18 cellular contexts compared by ENCODE assay signal in genomic region chr11:44002191-44003093, GRCh38. TPM values are rescaled to one million over a fixed set of nuclear protein-coding genes. Genes with fewer than 3 reads are reported as not detected.
DNase-seq lines count a peak whose midpoint lies in the region; ATAC-seq, FAIRE-seq and TF ChIP-seq lines count a peak whose summit lies in the region.
"Had no signal": no experiment of that assay in that cellular context is flagged by ENCODE, and none has a peak within 500 bp of the region (broad histone marks: within the 10 kb centered on the region; RNA-seq: fewer than 3 reads in every experiment).

No MANE protein-coding gene starts in this region.

- no peak overlapping the region for H3K4me2 ChIP-seq in HepG2 (ENCODE audit: low read depth, low read length)
- no peak overlapping the region for H3K4me2 ChIP-seq in osteoblast (ENCODE audit: insufficient read depth, low read length)

- no peak overlapping the region for H3K27ac ChIP-seq in right atrium auricular region
- no peak overlapping the region for H3K27ac ChIP-seq in HepG2 (ENCODE audit: extremely low read length, insufficient read depth, low read length)
- H3K27ac ChIP-seq in osteoblast (ENCODE audit: low read depth, low read length) = no peak overlapping the region
- H3K27ac ChIP-seq: C4-2B had no signal

- in situ Hi-C loops in HepG2 (cut with HindIII; ENCODE audit: extremely low pct_ligation_motif_present, low pct_unique_long_range_greater_than_20kb) = no loop called here

- no peaks in the 10 kb centered on the region for H3K36me3 ChIP-seq in right atrium auricular region
- no peaks in the 10 kb centered on the region for H3K36me3 ChIP-seq in HepG2 (replicated peaks in 1 of 2; ENCODE audit: control insufficient read depth in 1 of 2, insufficient read depth in 2 of 2, low read length in 2 of 2)
- no peaks in the 10 kb centered on the region for H3K36me3 ChIP-seq in osteoblast (ENCODE audit: insufficient read depth, low read length)

- TF ChIP-seq POLR2A in HepG2 (IDR thresholded peaks at IDR 0.05; ENCODE audit: insufficient read depth in 1 of 2, low read depth in 2 of 2, low read length in 2 of 2) = no peak

- H3K4me3 ChIP-seq in right atrium auricular region (no peak overlapping the region), HepG2 (replicated peaks in 1 of 3; ENCODE audit: insufficient read depth in 1 of 3, low read depth in 2 of 3, low read length in 3 of 3) (no peak overlapping the region), osteoblast (ENCODE audit: insufficient read depth, low read length) (no peak overlapping the region)

- FAIRE-seq in HepG2 (lab: Jason Lieb, UNC) = no peak
- FAIRE-seq: GM18507, HTR-8/SVneo had no signal

- H3K9ac ChIP-seq in HepG2 (ENCODE audit: insufficient read depth, low read depth, low read length) = no peak overlapping the region

- H3K9me3 ChIP-seq in right atrium auricular region (no peaks in the 10 kb centered on the region), HepG2 (ENCODE audit: low read length) (no peaks in the 10 kb centered on the region), osteoblast (ENCODE audit: low read depth, low read length) (no peaks in the 10 kb centered on the region)
- H3K9me3 ChIP-seq: Caco-2 had no signal

- H2AFZ ChIP-seq in HepG2 (ENCODE audit: low read length) (no peak overlapping the region), osteoblast (ENCODE audit: low read length) (no peak overlapping the region)

- no peaks in the 10 kb centered on the region for H3K27me3 ChIP-seq in right atrium auricular region
- peaks cover 0 to 35% of the 10 kb centered on the region in 2 experiments; a peak in 4 of 5 replicates for H3K27me3 ChIP-seq in HepG2 (ENCODE audit: control insufficient read depth in 1 of 2, insufficient read depth in 2 of 2, low read length in 2 of 2)
- no peaks in the 10 kb centered on the region for H3K27me3 ChIP-seq in osteoblast (ENCODE audit: insufficient read depth, low read length)

- no peak for TF ChIP-seq RAD21 in HepG2 (CRISPR knock-in tag; IDR thresholded peaks at IDR 0.05)

- no peaks in the 10 kb centered on the region for H3K79me2 ChIP-seq in HepG2 (ENCODE audit: insufficient read depth, low read length)
- no peaks in the 10 kb centered on the region for H3K79me2 ChIP-seq in osteoblast (ENCODE audit: insufficient read depth, low read length)

- POLR2A ChIA-PET in HepG2 (lab: Yijun Ruan, JAX) = no interaction called here

- intact Hi-C loops in Right ventricle myocardium inferior (cut with DNase I) = no loop called here
- intact Hi-C loops in HepG2 (cut with micrococcal nuclease; ENCODE audit: unreplicated experiment) = no loop called here

- no TSS peak for BruUV-seq in HepG2 (replicated peaks; lab: Mats Ljungman, UMichigan)

- ATAC-seq in Right ventricle myocardium inferior (no peak), HepG2 (no peak), HG03432 (IDR thresholded peaks at IDR 0.05; ENCODE audit: unreplicated experiment) (no peak)

- WGBS in HepG2 (ENCODE audit: low lambda C conversion rate) = 40% methylated on average over 11 of the region's 18 CpGs

- CTCF ChIA-PET in HepG2 (lab: Yijun Ruan, JAX; ENCODE audit: low intra/inter-chr PET ratio, low total read pairs) = no interaction called here

- H4K20me1 ChIP-seq in HepG2 (ENCODE audit: insufficient read depth, low read length) = no peaks in the 10 kb centered on the region
- no peaks in the 10 kb centered on the region for H4K20me1 ChIP-seq in osteoblast (ENCODE audit: insufficient read depth, low read length)

- TF ChIP-seq CTCF in right atrium auricular region (IDR thresholded peaks at IDR 0.05) (no peak), HepG2 (CRISPR knock-in tag; IDR thresholded peaks at IDR 0.05) (no peak), osteoblast (IDR thresholded peaks at IDR 0.05; ENCODE audit: extremely low read depth, low read depth, low read length) (no peak)

- DNase-seq in right atrium auricular region (ENCODE audit: low spot score) (peak; percentile 30), Right ventricle myocardium inferior (ENCODE audit: missing footprints) (no peak), HepG2 (ENCODE audit: low spot score) (no peak), osteoblast (ENCODE audit: insufficient read length, low spot score, missing footprints) (peak; percentile 42), NCI-H2081 (lab: John Stamatoyannopoulos, UW) (no peak), hypothalamus (lab: John Stamatoyannopoulos, UW) (no peak)
- no peak for DNase-seq in activated CD4-positive, CD25-positive, alpha-beta regulatory T cell (lab: John Stamatoyannopoulos, UW)
- DNase-seq: HCEC 1CT, NCI-H1092, NCI-H345, NCI-H526 treated with DMSO at 0.1 percent for 48 hours, Right ventricle myocardium superior had no signal

- TF ChIP-seq EP300 in HepG2 (IDR thresholded peaks at IDR 0.05; ENCODE audit: low read depth in 2 of 2, low read length in 2 of 2) (no peak), HepG2 (CRISPR knock-in tag; IDR thresholded peaks at IDR 0.05; ENCODE audit: borderline replicate concordance) (no peak)

- H3K4me1 ChIP-seq in right atrium auricular region (no peaks in the 10 kb centered on the region), HepG2 (ENCODE audit: insufficient read depth, low read length) (no peaks in the 10 kb centered on the region), osteoblast (ENCODE audit: insufficient read depth, low read length) (peaks cover 4% of the 10 kb centered on the region)
- H3K4me1 ChIP-seq: Caco-2 had no signal

TF ChIP-seq in HepG2, 621 proteins besides CTCF, POLR2A, EP300 and RAD21:
- TF ChIP-seq ZNF891 (CRISPR knock-in tag; IDR thresholded peaks at IDR 0.05) (no peak), ZNF34 (CRISPR knock-in tag; IDR thresholded peaks at IDR 0.05; ENCODE audit: borderline replicate concordance) (no peak), ZNF841 (CRISPR knock-in tag; IDR thresholded peaks at IDR 0.05; ENCODE audit: borderline replicate concordance) (no peak), STAG1 (CRISPR knock-in tag; IDR thresholded peaks at IDR 0.05) (no peak), ZNF207 (IDR thresholded peaks at IDR 0.05; ENCODE audit: borderline replicate concordance) (no peak), ZNF768 (CRISPR knock-in tag; IDR thresholded peaks at IDR 0.05) (peak; percentile 50; the same call in 1 of the 2 replicates)

RNA-seq across cellular contexts. Expression of gene ACCSL, which starts 45.3 kb away (rescaled TPM):
- total RNA-seq in right atrium auricular region = not detected
- total RNA-seq in Right ventricle myocardium inferior = not detected
- not detected in 2 replicates for total RNA-seq in HepG2 (2016; rRNA removed; fragmentation: Illumina TruSeq; extraction: Trizol)
- total RNA-seq in HepG2 (2016; cell fraction: cytosol; rRNA removed; fragmentation: Illumina TruSeq; extraction: Trizol; ENCODE audit: low read depth) = not detected in 2 replicates
- not detected in 2 replicates for total RNA-seq in HepG2 (2016; cell fraction: insoluble cytoplasmic fraction; rRNA removed; fragmentation: Illumina TruSeq; extraction: Trizol)
- total RNA-seq in HepG2 (2016; cell fraction: membrane; rRNA removed; fragmentation: Illumina TruSeq; extraction: Trizol) = not detected in 2 replicates
- total RNA-seq in HepG2 (2016; cell fraction: nucleus; rRNA removed; fragmentation: Illumina TruSeq; extraction: Trizol) = not detected in 2 replicates
- polyA plus RNA-seq in HepG2 (2011; rRNA removed) = not detected in 2 replicates
- not detected in 2 replicates for polyA plus RNA-seq in HepG2 (2011; cell fraction: cytosol; rRNA removed)
- not detected in 2 replicates for polyA plus RNA-seq in HepG2 (2011; cell fraction: nucleus; rRNA removed)
- polyA plus RNA-seq in HepG2 (2012) = not detected in 2 replicates
- not detected in 2 replicates for polyA plus RNA-seq in HepG2 (2016; cell fraction: cytosol; fragmentation: Illumina TruSeq; extraction: Trizol; ENCODE audit: low read depth)
- polyA plus RNA-seq in HepG2 (2016; cell fraction: insoluble cytoplasmic fraction; fragmentation: Illumina TruSeq; extraction: Trizol; ENCODE audit: low read depth) = not detected in 2 replicates
- polyA plus RNA-seq in HepG2 (2016; cell fraction: membrane; fragmentation: Illumina TruSeq; extraction: Trizol; ENCODE audit: low read depth) = not detected in 2 replicates
- not detected in 2 replicates for polyA plus RNA-seq in HepG2 (2016; cell fraction: nucleus; fragmentation: Illumina TruSeq; extraction: Trizol; ENCODE audit: insufficient read depth, low read depth)
- polyA minus RNA-seq in HepG2 (2011; rRNA and poly(A)+ RNA removed; ENCODE audit: low replicate concordance) = not detected in 2 replicates
- not detected in 2 replicates for polyA minus RNA-seq in HepG2 (2011; cell fraction: cytosol; rRNA and poly(A)+ RNA removed)
- polyA minus RNA-seq in HepG2 (2011; cell fraction: nucleus; rRNA and poly(A)+ RNA removed) = not detected in 2 replicates
- total RNA-seq in osteoblast = under 0.01 TPM in 1 of 2 replicates, not detected in the other
- total RNA-seq: A172, Caco-2, Right ventricle myocardium superior had no signal

Comparison
In these comparisons a context has a peak if more than half of its experiments do, and no peak if none do; other contexts are left out.
1. DNase-seq: peak in right atrium auricular region (single experiment) and osteoblast (single experiment); none in Right ventricle myocardium inferior (single experiment), HepG2 (single experiment), activated CD4-positive, CD25-positive, alpha-beta regulatory T cell (0 of 4), NCI-H2081 (0 of 2) and hypothalamus (0 of 51).